ENCODE assay signal across 20 cellular contexts in genomic region chr22:50502628-50503474, GRCh38. TPM values are rescaled to one million over a fixed set of nuclear protein-coding genes. Genes with fewer than 3 reads are reported as not detected.
"Had no signal": no experiment of that assay in that cellular context is flagged by ENCODE, and none has a peak within 500 bp of the region (broad histone marks: within the 10 kb centered on the region; RNA-seq: fewer than 3 reads in every experiment).

No MANE protein-coding gene starts in this region.

- H3K27ac ChIP-seq: body of pancreas, colonic mucosa, parathyroid adenoma, spleen, tibial nerve had no signal

- H3K9me3 ChIP-seq: body of pancreas, colonic mucosa, spleen, tibial nerve had no signal

- H2AFZ ChIP-seq: parathyroid adenoma had no signal

- H3K79me2 ChIP-seq: parathyroid adenoma had no signal

- H3K9ac ChIP-seq: parathyroid adenoma had no signal

- H3K27ac Mint-ChIP-seq: activated naive CD4-positive, alpha-beta T cell treated with anti-CD3 and anti-CD28 coated beads for 36 hours; naive thymus-derived CD4-positive, alpha-beta T cell had no signal

- H3K27me3 ChIP-seq: body of pancreas, colonic mucosa, spleen, tibial nerve had no signal

- H3K4me3 Mint-ChIP-seq: activated CD4-positive, alpha-beta T cell treated with anti-CD3 and anti-CD28 coated beads, Interleukin-2, amount 10 ng/mL, durations not matched to agents 7 days and 5 days; activated naive CD4-positive, alpha-beta T cell treated with anti-CD3 and anti-CD28 coated beads for 36 hours; activated T-cell treated with anti-CD3 and anti-CD28 coated beads, Interleukin-2, amount 50 U/mL, for 4 hours; naive thymus-derived CD4-positive, alpha-beta T cell had no signal

- ATAC-seq: activated T-cell treated with anti-CD3 and anti-CD28 coated beads, Interleukin-2, amount 50 U/mL, for 4 hours; body of pancreas; naive thymus-derived CD4-positive, alpha-beta T cell had no signal

- DNase-seq: activated CD4-positive, alpha-beta T cell treated with anti-CD3 and anti-CD28 coated beads, Interleukin-2, amount 10 ng/mL, durations not matched to agents 7 days and 5 days; activated CD4-positive, CD25-positive, alpha-beta regulatory T cell; activated CD8-positive, alpha-beta memory T cell treated with anti-CD3 and anti-CD28 coated beads, Interleukin-2, amount 50 U/mL, for 4 hours; activated naive CD4-positive, alpha-beta T cell treated with anti-CD3 and anti-CD28 coated beads for 36 hours; activated T-cell treated with anti-CD3 and anti-CD28 coated beads, Interleukin-2, amount 50 U/mL, for 4 hours; central memory CD4-positive, alpha-beta T cell; colonic mucosa; erythroblast; head of caudate nucleus; mesendoderm; naive thymus-derived CD4-positive, alpha-beta T cell; spleen; stimulated activated naive CD4-positive, alpha-beta T cell treated with Interleukin-2 at 50 U/mL for 16 hours; substantia nigra; T-helper 9 cell had no signal

- H3K9me3 Mint-ChIP-seq: activated CD4-positive, alpha-beta T cell treated with anti-CD3 and anti-CD28 coated beads, Interleukin-2, amount 10 ng/mL, durations not matched to agents 7 days and 5 days; activated naive CD4-positive, alpha-beta T cell treated with anti-CD3 and anti-CD28 coated beads for 36 hours; activated T-cell treated with anti-CD3 and anti-CD28 coated beads, Interleukin-2, amount 50 U/mL, for 4 hours; naive thymus-derived CD4-positive, alpha-beta T cell had no signal

- H3K4me1 ChIP-seq: parathyroid adenoma had no signal

- H3K4me3 ChIP-seq: body of pancreas, colonic mucosa, spleen, tibial nerve had no signal

RNA-seq across cellular contexts. Expression of gene MIOX, which starts 16.2 kb away (rescaled TPM):
- total RNA-seq: body of pancreas, colonic mucosa, frontal cortex, liver, tibial nerve had no signal
- polyA plus RNA-seq: liver; naive thymus-derived CD4-positive, alpha-beta T cell had no signal

RNA-seq across cellular contexts. Expression of gene ADM2, which starts 21.5 kb away (rescaled TPM):
- total RNA-seq: frontal cortex, tibial nerve had no signal
